ENCODE assay signal across 26 cellular contexts in genomic region chr5:18379189-18379588, GRCh38.
DNase-seq lines count a peak whose midpoint lies in the region; ATAC-seq, FAIRE-seq and TF ChIP-seq lines count a peak whose summit lies in the region.
"Had no signal": no experiment of that assay in that cellular context is flagged by ENCODE, and none has a peak within 500 bp of the region (broad histone marks: within the 10 kb centered on the region; RNA-seq: fewer than 3 reads in every experiment).

No MANE protein-coding gene starts in this region.

- no peak for TF ChIP-seq CTCF in A549 (IDR thresholded peaks at IDR 0.05)
- TF ChIP-seq CTCF in K562 (IDR thresholded peaks at IDR 0.05 in 2 of 3, conservative IDR thresholded peaks at IDR 0.05 in 1 of 3; ENCODE audit: insufficient read depth in 2 of 3, low read depth in 1 of 3, low read length in 3 of 3), result no peak
- TF ChIP-seq CTCF in lower leg skin (IDR thresholded peaks at IDR 0.05), result no peak

- DNase-seq in activated T-cell treated with anti-CD3 and anti-CD28 coated beads, Interleukin-2, amount 50 U/mL, for 72 hours, result no peak
- DNase-seq in activated T-cell treated with anti-CD3 and anti-CD28 coated beads, Interleukin-2, amount 50 U/mL, for 48 hours, result no peak
- DNase-seq in A549 (ENCODE audit: low read depth in 1 of 2, low spot score in 1 of 2), result no peak
- no peak for DNase-seq in K562 (ENCODE audit: extremely low read depth in 1 of 4, low spot score in 3 of 4)
- DNase-seq in lower leg skin (ENCODE audit: low spot score in 2 of 2), result no peak
- DNase-seq in effector CD4-positive, alpha-beta T cell, result no peak
- DNase-seq: ACHN; BE2C; C1 segment of cervical spinal cord; CD4-positive, alpha-beta memory T cell; CD4-positive, CD25-positive, alpha-beta regulatory T cell; CD8-positive, alpha-beta memory T cell; COR-L47; DMS 273 treated with DMSO at 0.1 percent for 48 hours; DMS153; DMS53; DMS79; DND-41; EL; GF-D8 had no signal

- TF ChIP-seq RAD21 in A549 (conservative IDR thresholded peaks at IDR 0.05 in 1 of 2, IDR thresholded peaks at IDR 0.05 in 1 of 2) (no peak), K562 (CRISPR knock-in tag; conservative IDR thresholded peaks at IDR 0.05 in 1 of 2, IDR thresholded peaks at IDR 0.05 in 1 of 2) (no peak)

- no peaks in the 10 kb centered on the region for H4K20me1 ChIP-seq in K562 (replicated peaks; ENCODE audit: control insufficient read depth, insufficient read depth, low read length)
- H4K20me1 ChIP-seq: BLaER1 had no signal

- no peak for FAIRE-seq in A549 (lab: Jason Lieb, UNC)
- FAIRE-seq in K562 (lab: Jason Lieb, UNC), result no peak
- FAIRE-seq: G401.6, GM12891, GM19239 had no signal

- WGBS in A549 (ENCODE audit: missing lambda C conversion rate), result 0% methylated on average over 1 of the region's 1 CpG
- 0% methylated on average over 1 of the region's 1 CpG for WGBS in K562 (ENCODE audit: insufficient coverage, low coverage, missing lambda C conversion rate)
- 0 to 39% methylated on average over 1 of the region's 1 CpG for WGBS in lower leg skin, 2 donors

- H3K4me1 ChIP-seq in A549 (no peaks in the 10 kb centered on the region), K562 (replicated peaks in 1 of 2; ENCODE audit: control insufficient read depth in 2 of 2, insufficient read depth in 2 of 2, low read length in 2 of 2) (no peaks in the 10 kb centered on the region)
- H3K4me1 ChIP-seq: BLaER1 had no signal

- peaks cover 5 to 9% of the 10 kb centered on the region in 2 donors for H3K9me3 Mint-ChIP-seq in activated T-cell treated with anti-CD3 and anti-CD28 coated beads, Interleukin-2, amount 50 U/mL, for 72 hours

- no peak overlapping the region for H3K4me2 ChIP-seq in A549
- H3K4me2 ChIP-seq in K562 (ENCODE audit: insufficient read depth, low read length), result no peak overlapping the region
- H3K4me2 ChIP-seq: BLaER1 had no signal

- TF ChIP-seq EP300 in A549 (IDR thresholded peaks at IDR 0.05) (no peak), K562 (IDR thresholded peaks at IDR 0.05; ENCODE audit: low read length) (no peak)

- no peak overlapping the region for H3K4me3 Mint-ChIP-seq in activated T-cell treated with anti-CD3 and anti-CD28 coated beads, Interleukin-2, amount 50 U/mL, for 72 hours
- H3K4me3 Mint-ChIP-seq: CD14-positive monocyte; CD4-positive, alpha-beta memory T cell; CD4-positive, CD25-positive, alpha-beta regulatory T cell; CD8-positive, alpha-beta memory T cell had no signal

- no peak overlapping the region for H2AFZ ChIP-seq in K562 (ENCODE audit: low read depth, low read length)

- CTCF ChIA-PET in A549 (lab: Yijun Ruan, JAX) (no interaction called here), K562 (lab: Yijun Ruan, JAX; ENCODE audit: low intra/inter-chr PET ratio) (no interaction called here)

- no peaks in the 10 kb centered on the region for H3K36me3 Mint-ChIP-seq in activated T-cell treated with anti-CD3 and anti-CD28 coated beads, Interleukin-2, amount 50 U/mL, for 72 hours (ENCODE audit: insufficient read depth in 2 of 2)
- H3K36me3 Mint-ChIP-seq: CD14-positive monocyte; CD4-positive, alpha-beta memory T cell; CD4-positive, CD25-positive, alpha-beta regulatory T cell; CD8-positive, alpha-beta memory T cell had no signal

- H3K9me3 ChIP-seq in A549 (no peaks in the 10 kb centered on the region), K562 (replicated peaks; ENCODE audit: control insufficient read depth, insufficient read depth, low read depth, low read length) (no peaks in the 10 kb centered on the region)
- H3K9me3 ChIP-seq: BE2C, BLaER1 had no signal

- TF ChIP-seq POLR2A in A549 (IDR thresholded peaks at IDR 0.05; ENCODE audit: low read length), result no peak
- no peak for TF ChIP-seq POLR2A in K562 (conservative IDR thresholded peaks at IDR 0.05)
- TF ChIP-seq POLR2A in lower leg skin (IDR thresholded peaks at IDR 0.05), result no peak

- intact Hi-C loops in K562 (cut with micrococcal nuclease), result no loop called here
- intact Hi-C loops in lower leg skin (cut with DNase I; ENCODE audit: low total_unique reads), result no loop called here

- in situ Hi-C loops in K562 (cut with MboI), result no loop called here

- POLR2A ChIA-PET in A549 (lab: Yijun Ruan, JAX) (no interaction called here), K562 (lab: Yijun Ruan, JAX) (no interaction called here)

- H3K79me2 ChIP-seq in K562 (ENCODE audit: control insufficient read depth, insufficient read depth, low read length), result no peaks in the 10 kb centered on the region

- no TSS peak for BruUV-seq in K562 (replicated peaks; lab: Mats Ljungman, UMichigan)

- H3K4me3 ChIP-seq in A549 (no peak overlapping the region), K562 (no peak overlapping the region), lower leg skin (ENCODE audit: low read depth, poor library complexity, severe bottlenecking) (no peak overlapping the region)
- H3K4me3 ChIP-seq: BLaER1 had no signal

- H3K4me1 Mint-ChIP-seq in activated T-cell treated with anti-CD3 and anti-CD28 coated beads, Interleukin-2, amount 50 U/mL, for 72 hours (ENCODE audit: low read depth), result no peaks in the 10 kb centered on the region
- H3K4me1 Mint-ChIP-seq: CD14-positive monocyte; CD4-positive, alpha-beta memory T cell; CD4-positive, CD25-positive, alpha-beta regulatory T cell; CD8-positive, alpha-beta memory T cell had no signal

- H3K9me1 ChIP-seq in K562 (ENCODE audit: control insufficient read depth, insufficient read depth, low read length), result no peaks in the 10 kb centered on the region

- H3K27ac ChIP-seq in A549 (no peak overlapping the region), K562 (ENCODE audit: extremely low read depth, low read depth, low read length) (no peak overlapping the region)
- H3K27ac ChIP-seq: 22Rv1, BLaER1 had no signal

- H3K27me3 ChIP-seq in K562 (ENCODE audit: control insufficient read depth in 2 of 2, insufficient read depth in 2 of 2, low read length in 2 of 2), result no peaks in the 10 kb centered on the region
- H3K27me3 ChIP-seq: BE2C, BLaER1 had no signal

- no peak for ATAC-seq in activated T-cell treated with anti-CD3 and anti-CD28 coated beads, Interleukin-2, amount 50 U/mL, for 72 hours (replicated peaks in 1 of 2)
- ATAC-seq in A549 (no peak), K562 (no peak)

- peak overlapping the region; percentile 81 for H3K27ac Mint-ChIP-seq in activated T-cell treated with anti-CD3 and anti-CD28 coated beads, Interleukin-2, amount 50 U/mL, for 72 hours
- H3K27ac Mint-ChIP-seq: CD14-positive monocyte; CD4-positive, alpha-beta memory T cell; CD4-positive, CD25-positive, alpha-beta regulatory T cell; CD8-positive, alpha-beta memory T cell had no signal

- H3K9ac ChIP-seq in K562 (ENCODE audit: insufficient read depth in 1 of 2, low read depth in 2 of 2, low read length in 2 of 2), result no peak overlapping the region
- H3K9ac ChIP-seq: BLaER1 had no signal

- H3K36me3 ChIP-seq in K562 (ENCODE audit: control insufficient read depth, insufficient read depth, low read length), result no peaks in the 10 kb centered on the region
- H3K36me3 ChIP-seq: BE2C, BLaER1 had no signal

- H3K27me3 Mint-ChIP-seq in activated T-cell treated with anti-CD3 and anti-CD28 coated beads, Interleukin-2, amount 50 U/mL, for 72 hours (ENCODE audit: low read depth), result no peaks in the 10 kb centered on the region
- H3K27me3 Mint-ChIP-seq: CD4-positive, alpha-beta memory T cell; CD4-positive, CD25-positive, alpha-beta regulatory T cell; CD8-positive, alpha-beta memory T cell had no signal

TF ChIP-seq in A549, 52 proteins besides CTCF, POLR2A, EP300 and RAD21:
- TF ChIP-seq SMC3 (IDR thresholded peaks at IDR 0.05), result no peak
- peak; percentile 88 for TF ChIP-seq MAFK (IDR thresholded peaks at IDR 0.05; ENCODE audit: partially characterized antibody)
- no peak for TF ChIP-seq RFX5 (IDR thresholded peaks at IDR 0.05)
- no peak for TF ChIP-seq SREBF2 (IDR thresholded peaks at IDR 0.05)

TF ChIP-seq in K562, 482 proteins besides CTCF, POLR2A, EP300 and RAD21:
- no peak for TF ChIP-seq ZBTB12 (CRISPR knock-in tag; IDR thresholded peaks at IDR 0.05)
- TF ChIP-seq POLR3A (IDR thresholded peaks at IDR 0.05; ENCODE audit: borderline replicate concordance, extremely low read depth, insufficient read depth, insufficient read length), result no peak
- peak; percentile 74; the same call in 1 of the 2 replicates for TF ChIP-seq MAFG (tag; conservative IDR thresholded peaks at IDR 0.05)
- TF ChIP-seq ZNF316 (IDR thresholded peaks at IDR 0.05), result peak; percentile 92
- TF ChIP-seq MAFF (IDR thresholded peaks at IDR 0.05; ENCODE audit: low read length), result peak; percentile 61; the same call in 1 of the 2 replicates
- peak; percentile 32; the same call in 1 of the 2 replicates for TF ChIP-seq MAFK (IDR thresholded peaks at IDR 0.05; ENCODE audit: low read length)
- peak; percentile 74 for TF ChIP-seq C11orf30 (IDR thresholded peaks at IDR 0.05; ENCODE audit: low read depth)
